ENCODE assay signal across 17 cellular contexts in genomic region chr18:54949588-54949987, GRCh38. TPM values are rescaled to one million over a fixed set of nuclear protein-coding genes. Genes with fewer than 3 reads are reported as not detected.
A peak's percentile ranks its signal among the peaks of the same experiment; 100 is the strongest.
DNase-seq lines count a peak whose midpoint lies in the region; TF ChIP-seq lines count a peak whose summit lies in the region.
"Had no signal": no experiment of that assay in that cellular context is flagged by ENCODE, and none has a peak within 500 bp of the region (broad histone marks: within the 10 kb centered on the region; RNA-seq: fewer than 3 reads in every experiment).

No MANE protein-coding gene starts in this region.

- no peaks in the 10 kb centered on the region for H3K9me3 Mint-ChIP-seq in progenitor cell of endocrine pancreas (ENCODE audit: low read depth)
- H3K9me3 Mint-ChIP-seq: CD8-positive, alpha-beta memory T cell; GM23338; IgD-negative memory B cell had no signal

- no peaks in the 10 kb centered on the region for H3K27me3 Mint-ChIP-seq in progenitor cell of endocrine pancreas

- H3K27ac Mint-ChIP-seq in progenitor cell of endocrine pancreas = peak overlapping the region; percentile 9
- H3K27ac Mint-ChIP-seq: CD8-positive, alpha-beta memory T cell; GM23338; IgD-negative memory B cell had no signal

- intact Hi-C loops in left ventricle myocardium inferior (cut with micrococcal nuclease) = no loop called here

- H3K4me3 Mint-ChIP-seq in progenitor cell of endocrine pancreas (ENCODE audit: low read depth) = no peak overlapping the region
- H3K4me3 Mint-ChIP-seq: CD8-positive, alpha-beta memory T cell; GM23338; IgD-negative memory B cell had no signal

- no peak overlapping the region for H3K4me3 ChIP-seq in left ventricle myocardium inferior
- H3K4me3 ChIP-seq in right atrium auricular region = no peak overlapping the region
- H3K4me3 ChIP-seq: BLaER1, GM23338 had no signal

- TF ChIP-seq CTCF in left ventricle myocardium inferior (IDR thresholded peaks at IDR 0.05; ENCODE audit: borderline replicate concordance) = no peak
- TF ChIP-seq CTCF in right atrium auricular region (IDR thresholded peaks at IDR 0.05) = no peak
- no peak for TF ChIP-seq CTCF in progenitor cell of endocrine pancreas (IDR thresholded peaks at IDR 0.05; ENCODE audit: unreplicated experiment)

- H3K27ac ChIP-seq in left ventricle myocardium inferior (replicated peaks) (peak overlapping the region; percentile 9), right atrium auricular region (no peak overlapping the region)
- H3K27ac ChIP-seq: BLaER1 had no signal

- DNase-seq in left ventricle myocardium inferior (no peak), right atrium auricular region (ENCODE audit: low spot score) (no peak), cerebellar cortex (ENCODE audit: low spot score) (peak; percentile 48), progenitor cell of endocrine pancreas (ENCODE audit: low spot score, unreplicated experiment) (no peak), NCI-H1694 treated with DMSO at 0.1 percent for 48 hours (lab: John Stamatoyannopoulos, UW) (no peak), NCI-H1048 (lab: John Stamatoyannopoulos, UW) (no peak), NCI-H2171 treated with DMSO at 0.1 percent for 48 hours (lab: John Stamatoyannopoulos, UW) (no peak)
- DNase-seq: AML-193, DMS 273 treated with DMSO at 0.1 percent for 48 hours, EL, GDM1, H7 had no signal

- no peaks in the 10 kb centered on the region for H3K36me3 Mint-ChIP-seq in progenitor cell of endocrine pancreas (ENCODE audit: insufficient read depth)
- H3K36me3 Mint-ChIP-seq: IgD-negative memory B cell had no signal

- H3K27me3 ChIP-seq in left ventricle myocardium inferior (ENCODE audit: low read depth) = no peaks in the 10 kb centered on the region
- H3K27me3 ChIP-seq in right atrium auricular region = no peaks in the 10 kb centered on the region
- H3K27me3 ChIP-seq: BLaER1 had no signal

- H3K4me1 ChIP-seq in left ventricle myocardium inferior = peaks cover 24% of the 10 kb centered on the region
- H3K4me1 ChIP-seq in right atrium auricular region = peaks cover 0 to 19% of the 10 kb centered on the region in 2 donors

- H3K4me1 Mint-ChIP-seq in progenitor cell of endocrine pancreas (ENCODE audit: low read depth) = peaks cover 45% of the 10 kb centered on the region
- H3K4me1 Mint-ChIP-seq: GM23338 had no signal

- H3K36me3 ChIP-seq in left ventricle myocardium inferior (no peaks in the 10 kb centered on the region), right atrium auricular region (no peaks in the 10 kb centered on the region)
- H3K36me3 ChIP-seq: BLaER1 had no signal

- H3K9me3 ChIP-seq in left ventricle myocardium inferior (replicated peaks) (no peaks in the 10 kb centered on the region), right atrium auricular region (no peaks in the 10 kb centered on the region)
- H3K9me3 ChIP-seq: BLaER1 had no signal

RNA-seq across cellular contexts. Expression of gene CCDC68, which starts 9.7 kb away (rescaled TPM):
- total RNA-seq in left ventricle myocardium inferior = 5.1 TPM
- 1 to 10 TPM; 7.3 to 8.0 TPM for total RNA-seq in right atrium auricular region
- 2.2 and 2.9 TPM in 2 replicates for total RNA-seq in progenitor cell of endocrine pancreas
- total RNA-seq: A673; CD8-positive, alpha-beta memory T cell had no signal
